19 cellular contexts compared by ENCODE assay signal in genomic region chr19:37128821-37129177, GRCh38. TPM values are rescaled to one million over a fixed set of nuclear protein-coding genes. Genes with fewer than 3 reads are reported as not detected.
DNase-seq lines count a peak whose midpoint lies in the region; ATAC-seq, FAIRE-seq and TF ChIP-seq lines count a peak whose summit lies in the region.
"Had no signal": no experiment of that assay in that cellular context is flagged by ENCODE, and none has a peak within 500 bp of the region (broad histone marks: within the 10 kb centered on the region; RNA-seq: fewer than 3 reads in every experiment).

No MANE protein-coding gene starts in this region.

- H3K9ac ChIP-seq in HUES48 (ENCODE audit: low read depth, low read length): no peak overlapping the region
- H3K9ac ChIP-seq in endodermal cell (ENCODE audit: extremely low read depth, low read length, poor library complexity, severe bottlenecking): no peak overlapping the region

- no peaks in the 10 kb centered on the region for H3K4me1 ChIP-seq in A549
- no peaks in the 10 kb centered on the region for H3K4me1 ChIP-seq in HUES48 (ENCODE audit: control insufficient read depth, insufficient read depth, low read length)
- H3K4me1 ChIP-seq in endodermal cell (ENCODE audit: control insufficient read depth, insufficient read depth, low read length): no peaks in the 10 kb centered on the region
- no peaks in the 10 kb centered on the region for H3K4me1 ChIP-seq in naive thymus-derived CD4-positive, alpha-beta T cell (ENCODE audit: control insufficient read depth in 2 of 2, insufficient read depth in 2 of 2, low read length in 2 of 2)
- H3K4me1 ChIP-seq in aorta (ENCODE audit: control insufficient read depth in 1 of 2, insufficient read depth in 2 of 2, low read length in 2 of 2): no peaks in the 10 kb centered on the region
- H3K4me1 ChIP-seq in lower lobe of right lung: no peaks in the 10 kb centered on the region

- no peak for FAIRE-seq in A549 (lab: Jason Lieb, UNC)
- FAIRE-seq: GM12891, GM18507, H1 had no signal

- TF ChIP-seq CTCF in A549 (IDR thresholded peaks at IDR 0.05) (no peak), endodermal cell (conservative IDR thresholded peaks at IDR 0.05) (no peak), lower lobe of right lung (IDR thresholded peaks at IDR 0.05) (no peak)

- H3K27ac Mint-ChIP-seq in endodermal cell (no peak overlapping the region), T-helper 17 cell (no peak overlapping the region)
- H3K27ac Mint-ChIP-seq in naive thymus-derived CD4-positive, alpha-beta T cell: no peak overlapping the region
- H3K27ac Mint-ChIP-seq: HFFc6 had no signal

- no peak overlapping the region for H3K27ac ChIP-seq in A549
- H3K27ac ChIP-seq in HUES48 (ENCODE audit: low read depth, low read length): no peak overlapping the region
- no peak overlapping the region for H3K27ac ChIP-seq in endodermal cell (ENCODE audit: low read depth, low read length)
- no peak overlapping the region for H3K27ac ChIP-seq in naive thymus-derived CD4-positive, alpha-beta T cell (ENCODE audit: low read depth, low read length)
- H3K27ac ChIP-seq in aorta (ENCODE audit: low read depth in 1 of 2, low read length in 2 of 2): no peak overlapping the region
- H3K27ac ChIP-seq in lower lobe of right lung: no peak overlapping the region
- H3K27ac ChIP-seq: RWPE1 had no signal

- peaks cover 100% of the 10 kb centered on the region for H3K9me3 Mint-ChIP-seq in endodermal cell
- H3K9me3 Mint-ChIP-seq in naive thymus-derived CD4-positive, alpha-beta T cell: peaks cover 23 to 100% (median 88%) of the 10 kb centered on the region in 11 donors

- H3K4me1 Mint-ChIP-seq in endodermal cell (no peaks in the 10 kb centered on the region), T-helper 17 cell (no peaks in the 10 kb centered on the region)
- H3K4me1 Mint-ChIP-seq in naive thymus-derived CD4-positive, alpha-beta T cell: no peaks in the 10 kb centered on the region

- intact Hi-C loops in naive thymus-derived CD4-positive, alpha-beta T cell (cut with micrococcal nuclease): no loop called here
- intact Hi-C loops in aorta (cut with DNase I): no loop called here
- intact Hi-C loops in lower lobe of right lung (cut with DNase I): no loop called here

- TF ChIP-seq RAD21 in A549 (conservative IDR thresholded peaks at IDR 0.05 in 1 of 2, IDR thresholded peaks at IDR 0.05 in 1 of 2): no peak

- H3K9me3 ChIP-seq in A549: peaks cover 96% of the 10 kb centered on the region
- H3K9me3 ChIP-seq in HUES48 (ENCODE audit: control insufficient read depth, insufficient read depth, low read length): peaks cover 95% of the 10 kb centered on the region
- peaks cover 96% of the 10 kb centered on the region for H3K9me3 ChIP-seq in endodermal cell (ENCODE audit: control insufficient read depth, low read length)
- peaks cover 52 to 99% (median 71%) of the 10 kb centered on the region in 3 experiments for H3K9me3 ChIP-seq in naive thymus-derived CD4-positive, alpha-beta T cell (ENCODE audit: control insufficient read depth in 2 of 3, low read length in 3 of 3)
- H3K9me3 ChIP-seq in aorta (ENCODE audit: control insufficient read depth, low read length): peaks cover 30% of the 10 kb centered on the region
- peaks cover 100% of the 10 kb centered on the region for H3K9me3 ChIP-seq in lower lobe of right lung
- H3K9me3 ChIP-seq in T-helper 17 cell (ENCODE audit: control insufficient read depth, low read length, poor library complexity, severe bottlenecking): peaks cover 80% of the 10 kb centered on the region

- ATAC-seq in A549 (no peak), aorta (ENCODE audit: low FRiP score) (no peak), lower lobe of right lung (no peak), T-helper 17 cell (no peak)
- no peak for ATAC-seq in naive thymus-derived CD4-positive, alpha-beta T cell

- WGBS in A549 (ENCODE audit: missing lambda C conversion rate): 64% methylated on average over 3 of the region's 3 CpGs
- 82 to 100% methylated on average over 2 to 3 of the region's 3 CpGs for WGBS in endodermal cell (ENCODE audit: insufficient coverage in 1 of 2, insufficient read length in 1 of 2), 2 experiments
- 98% methylated on average over 3 of the region's 3 CpGs for WGBS in aorta, 2 donors

- no peak for DNase-seq in A549 (ENCODE audit: low read depth in 1 of 2, low spot score in 1 of 2)
- no peak for DNase-seq in endodermal cell
- no peak for DNase-seq in naive thymus-derived CD4-positive, alpha-beta T cell
- DNase-seq in aorta: no peak
- DNase-seq in lower lobe of right lung: no peak
- no peak for DNase-seq in T-helper 17 cell
- DNase-seq in stimulated activated CD4-positive, alpha-beta T cell treated with anti-CD3 and anti-CD28 coated beads, Interleukin-2, amount 100 ng/mL, for 48 hours: no peak
- DNase-seq: 8988T, GF-D8, HFFc6, NCI-H1417 treated with DMSO at 0.1 percent for 48 hours, NCI-H2029, NCI-H2171 treated with DMSO at 0.1 percent for 48 hours, NCI-H748 treated with DMSO at 0.1 percent for 48 hours had no signal

- H3K27me3 ChIP-seq in HUES48 (ENCODE audit: control insufficient read depth, insufficient read depth, low read length) (no peaks in the 10 kb centered on the region), endodermal cell (ENCODE audit: control insufficient read depth, insufficient read depth, low read length, poor library complexity, severe bottlenecking) (no peaks in the 10 kb centered on the region), aorta (ENCODE audit: control insufficient read depth in 1 of 2, insufficient read depth in 2 of 2, low read length in 1 of 2) (no peaks in the 10 kb centered on the region), lower lobe of right lung (ENCODE audit: low read depth) (no peaks in the 10 kb centered on the region)
- no peaks in the 10 kb centered on the region for H3K27me3 ChIP-seq in naive thymus-derived CD4-positive, alpha-beta T cell (ENCODE audit: control insufficient read depth in 2 of 2, insufficient read depth in 2 of 2, low read length in 2 of 2)

- no peak for TF ChIP-seq POLR2A in A549 (IDR thresholded peaks at IDR 0.05; ENCODE audit: low read length)

- H3K36me3 Mint-ChIP-seq in endodermal cell (ENCODE audit: low read depth) (peaks cover 76% of the 10 kb centered on the region), T-helper 17 cell (ENCODE audit: low read depth) (no peaks in the 10 kb centered on the region)
- H3K36me3 Mint-ChIP-seq in naive thymus-derived CD4-positive, alpha-beta T cell: peaks cover 53 to 77% (median 70%) of the 10 kb centered on the region in 5 donors

- H3K4me3 Mint-ChIP-seq in endodermal cell: no peak overlapping the region
- H3K4me3 Mint-ChIP-seq in naive thymus-derived CD4-positive, alpha-beta T cell: no peak overlapping the region
- no peak overlapping the region for H3K4me3 Mint-ChIP-seq in T-helper 17 cell
- H3K4me3 Mint-ChIP-seq: HFFc6 had no signal

- H3K27me3 Mint-ChIP-seq in endodermal cell (ENCODE audit: insufficient read depth) (no peaks in the 10 kb centered on the region), T-helper 17 cell (no peaks in the 10 kb centered on the region)
- H3K27me3 Mint-ChIP-seq in naive thymus-derived CD4-positive, alpha-beta T cell: no peaks in the 10 kb centered on the region

- peaks cover 27% of the 10 kb centered on the region for H3K36me3 ChIP-seq in HUES48 (ENCODE audit: control insufficient read depth, insufficient read depth, low read length)
- H3K36me3 ChIP-seq in endodermal cell (ENCODE audit: control insufficient read depth, insufficient read depth, low read length): peaks cover 33% of the 10 kb centered on the region
- H3K36me3 ChIP-seq in naive thymus-derived CD4-positive, alpha-beta T cell (ENCODE audit: control insufficient read depth in 2 of 3, insufficient read depth in 3 of 3, low read length in 3 of 3): peaks cover 12 to 32% (median 15%) of the 10 kb centered on the region in 3 experiments
- peaks cover 13 to 22% of the 10 kb centered on the region in 2 donors for H3K36me3 ChIP-seq in aorta (ENCODE audit: control insufficient read depth in 1 of 2, insufficient read depth in 2 of 2, low read length in 1 of 2)
- peaks cover 12% of the 10 kb centered on the region for H3K36me3 ChIP-seq in lower lobe of right lung

- H3K4me2 ChIP-seq in A549: no peak overlapping the region

- TF ChIP-seq EP300 in A549 (IDR thresholded peaks at IDR 0.05): no peak

- CTCF ChIA-PET in A549 (lab: Yijun Ruan, JAX): interaction anchor here (0.7 to 0.8 kb wide), 2 partner anchors 39 to 569 kb away, joined by 3 read pairs; no protein-coding TSS in a partner anchor
- CTCF ChIA-PET in naive thymus-derived CD4-positive, alpha-beta T cell (lab: Charles Lee): no interaction called here

- H3K4me3 ChIP-seq in A549: no peak overlapping the region
- H3K4me3 ChIP-seq in HUES48 (ENCODE audit: low read depth, low read length): peak overlapping the region; percentile 29; the same call in 1 of the 2 replicates
- H3K4me3 ChIP-seq in endodermal cell (ENCODE audit: low read length): peak overlapping the region; percentile 66
- peak overlapping the region; percentile 39 for H3K4me3 ChIP-seq in naive thymus-derived CD4-positive, alpha-beta T cell (ENCODE audit: low read length)
- H3K4me3 ChIP-seq in aorta (ENCODE audit: low read length in 2 of 2): peak overlapping the region in 1 of 2 donors; percentile 51
- no peak overlapping the region for H3K4me3 ChIP-seq in lower lobe of right lung

- POLR2A ChIA-PET in A549 (lab: Yijun Ruan, JAX): no interaction called here
- POLR2A ChIA-PET in naive thymus-derived CD4-positive, alpha-beta T cell (lab: Charles Lee): interaction anchor here (0.5 kb wide), 1 partner anchor 529 kb away, joined by 7 read pairs; no protein-coding TSS in a partner anchor

RNA-seq across cellular contexts. Expression of gene ZNF585A, which starts 43.7 kb away (rescaled TPM):
- polyA plus RNA-seq in A549 (2011; rRNA removed) (14.2 and 14.7 TPM in 2 replicates), A549 (2017; fragmentation: RNase III; extraction: RNeasy Plus Mini Kit Qiagen cat#74134 plus additional on column Dnase treatment) (4.4 to 5.1 TPM (median 5.0 TPM) in 3 replicates), aorta (10 to 100 TPM; 14.5 to 17.7 TPM)
- polyA plus RNA-seq in A549 (2012; cell fraction: cytosol; rRNA removed): 3.2 and 4.8 TPM in 2 replicates
- polyA plus RNA-seq in A549 (2012; cell fraction: nucleus; rRNA removed): 0.98 and 2.5 TPM in 2 replicates
- 4.1 and 5.1 TPM in 2 replicates for polyA minus RNA-seq in A549 (2011; rRNA and poly(A)+ RNA removed)
- total RNA-seq in endodermal cell (10 to 100 TPM in 1 of 2 donors, 1 to 10 TPM in 1; 6.2 to 19.6 TPM), aorta (10 to 100 TPM in 1 of 2 donors, 1 to 10 TPM in 1; 8.6 to 15.1 TPM), lower lobe of right lung (14.9 TPM), T-helper 17 cell (1 to 10 TPM; 8.8 to 9.1 TPM)
- polyA plus RNA-seq in endodermal cell (2013, experiment 1 of 2): 14.5 TPM
- polyA plus RNA-seq in endodermal cell (2013, experiment 2 of 2): 15.4 TPM
- 10 to 100 TPM in 2 of 5 experiments, 1 to 10 TPM in 3; 3.5 to 24.3 (median 7.2) TPM for total RNA-seq in naive thymus-derived CD4-positive, alpha-beta T cell
- polyA plus RNA-seq in naive thymus-derived CD4-positive, alpha-beta T cell: 10 to 100 TPM; 35.8 to 56.8 TPM

RNA-seq across cellular contexts. Expression of gene ZNF420, which starts 50.6 kb away (rescaled TPM):
- polyA plus RNA-seq in A549 (2011; rRNA removed): 8.6 and 9.9 TPM in 2 replicates
- 0.96 and 1.4 TPM in 2 replicates for polyA plus RNA-seq in A549 (2012; cell fraction: cytosol; rRNA removed)
- 0.70 and 0.76 TPM in 2 replicates for polyA plus RNA-seq in A549 (2012; cell fraction: nucleus; rRNA removed)
- 5.4 to 6.0 TPM (median 5.9 TPM) in 3 replicates for polyA plus RNA-seq in A549 (2017; fragmentation: RNase III; extraction: RNeasy Plus Mini Kit Qiagen cat#74134 plus additional on column Dnase treatment)
- polyA minus RNA-seq in A549 (2011; rRNA and poly(A)+ RNA removed): 4.8 and 7.4 TPM in 2 replicates
- total RNA-seq in endodermal cell: 10 to 100 TPM; 11.2 to 12.3 TPM
- polyA plus RNA-seq in endodermal cell (2013, experiment 1 of 2): 12.8 TPM
- 13.5 TPM for polyA plus RNA-seq in endodermal cell (2013, experiment 2 of 2)
- total RNA-seq in naive thymus-derived CD4-positive, alpha-beta T cell: 10 to 100 TPM; 10.8 to 34.9 (median 15.9) TPM
- 10 to 100 TPM; 22.8 to 34.2 TPM for polyA plus RNA-seq in naive thymus-derived CD4-positive, alpha-beta T cell
- total RNA-seq in aorta: 10 to 100 TPM in 1 of 2 donors, 1 to 10 TPM in 1; 9.2 to 11.8 TPM
- 1 to 10 TPM; 1.1 to 5.6 TPM for polyA plus RNA-seq in aorta
- 9.1 TPM for total RNA-seq in lower lobe of right lung
- total RNA-seq in T-helper 17 cell: 1 to 10 TPM; 6.4 to 8.3 TPM

Comparison
In these comparisons a context has a peak if more than half of its experiments do, and no peak if none do; other contexts are left out.
1. H3K4me3 ChIP-seq: peak in HUES48 (single experiment), endodermal cell (single experiment) and naive thymus-derived CD4-positive, alpha-beta T cell (single experiment); none in A549 (single experiment) and lower lobe of right lung (single experiment).